1 cellular context compared by ENCODE assay signal in the genomic region with DNA sequence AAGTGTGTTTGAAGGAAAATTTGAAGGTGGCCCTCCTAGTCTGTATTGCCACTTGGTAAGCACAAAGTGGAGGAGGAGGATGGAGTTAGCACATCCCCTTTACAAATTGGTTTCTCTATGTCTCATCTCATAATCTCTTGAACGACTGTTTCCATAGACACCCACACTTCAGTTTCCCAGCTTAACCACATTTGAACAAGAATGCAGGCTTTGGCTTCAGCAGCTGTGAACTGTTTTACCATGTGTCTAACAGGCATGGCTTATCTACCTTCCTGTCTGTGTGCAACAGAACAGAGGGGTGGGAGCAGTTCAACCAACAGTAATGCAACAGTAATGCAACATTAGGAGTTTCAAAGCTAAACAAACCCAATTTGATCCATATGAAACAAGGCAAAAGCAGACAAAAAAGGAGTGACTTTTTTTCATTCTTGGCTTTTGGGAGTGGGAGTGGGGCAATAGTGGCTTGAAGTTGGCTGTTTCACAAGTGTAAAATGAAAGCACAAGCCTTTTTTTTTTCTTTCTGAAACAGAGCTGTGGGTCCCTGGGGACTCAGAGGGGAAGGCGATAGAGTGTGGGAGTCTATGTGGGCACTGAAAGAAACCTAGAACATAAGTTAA.
TF ChIP-seq lines count a peak whose summit lies in the region.

No MANE protein-coding gene starts in this region.

TF ChIP-seq in GM12878, 131 proteins besides CTCF, POLR2A, EP300 and RAD21 (continued from another document and continues in another):
- TF ChIP-seq ZBTB40 (IDR thresholded peaks at IDR 0.05; ENCODE audit: borderline replicate concordance) (no peak), STAT3 (IDR thresholded peaks at IDR 0.05; ENCODE audit: low read depth, low read length) (no peak), MXI1 (IDR thresholded peaks at IDR 0.05; ENCODE audit: low read depth, low read length) (0 out of 2 replicates have a peak, but pooled peaks have one; percentile 41), SMAD1 (IDR thresholded peaks at IDR 0.05; ENCODE audit: low read depth, partially characterized antibody) (no peak), NFYA (IDR thresholded peaks at IDR 0.05; ENCODE audit: borderline replicate concordance, low read depth, low read length) (no peak), CEBPZ (IDR thresholded peaks at IDR 0.05; ENCODE audit: low read depth, low read length) (no peak), CHD2 (IDR thresholded peaks at IDR 0.05; ENCODE audit: borderline replicate concordance, low read depth, low read length) (peak; percentile 31; the same call in 1 of the 2 replicates), RUNX3 (IDR thresholded peaks at IDR 0.05; ENCODE audit: low read length) (peak; percentile 95), CEBPB (IDR thresholded peaks at IDR 0.05; ENCODE audit: borderline replicate concordance in 1 of 2, low read depth in 2 of 2, low read length in 2 of 2) (no peak), ZBTB11 (CRISPR knock-in tag; IDR thresholded peaks at IDR 0.05) (no peak), MLLT1 (IDR thresholded peaks at IDR 0.05) (peak; percentile 73), NRF1 (conservative IDR thresholded peaks at IDR 0.05; ENCODE audit: low read depth, low read length) (no peak), IRF4 (IDR thresholded peaks at IDR 0.05; ENCODE audit: low read depth, low read length) (peak; percentile 4), POLR2AphosphoS2 (IDR thresholded peaks at IDR 0.05; ENCODE audit: low read depth, low read length) (no peak), SKIL (IDR thresholded peaks at IDR 0.05; ENCODE audit: low read depth, poor library complexity, severe bottlenecking) (peak; percentile 90), E4F1 (IDR thresholded peaks at IDR 0.05; ENCODE audit: borderline replicate concordance, partially characterized antibody) (no peak), BCL11A (IDR thresholded peaks at IDR 0.05; ENCODE audit: low read depth, low read length) (peak; percentile 79), MTA3 (IDR thresholded peaks at IDR 0.05; ENCODE audit: borderline replicate concordance, low read length) (no peak), MYB (IDR thresholded peaks at IDR 0.05; ENCODE audit: borderline replicate concordance, low read depth, low read length) (no peak), FOXK2 (IDR thresholded peaks at IDR 0.05) (no peak), YY1 (IDR thresholded peaks at IDR 0.05; ENCODE audit: low read depth, low read length) (0 out of 2 replicates have a peak, but pooled peaks have one; percentile 6)
- TF ChIP-seq, protein P1, sequence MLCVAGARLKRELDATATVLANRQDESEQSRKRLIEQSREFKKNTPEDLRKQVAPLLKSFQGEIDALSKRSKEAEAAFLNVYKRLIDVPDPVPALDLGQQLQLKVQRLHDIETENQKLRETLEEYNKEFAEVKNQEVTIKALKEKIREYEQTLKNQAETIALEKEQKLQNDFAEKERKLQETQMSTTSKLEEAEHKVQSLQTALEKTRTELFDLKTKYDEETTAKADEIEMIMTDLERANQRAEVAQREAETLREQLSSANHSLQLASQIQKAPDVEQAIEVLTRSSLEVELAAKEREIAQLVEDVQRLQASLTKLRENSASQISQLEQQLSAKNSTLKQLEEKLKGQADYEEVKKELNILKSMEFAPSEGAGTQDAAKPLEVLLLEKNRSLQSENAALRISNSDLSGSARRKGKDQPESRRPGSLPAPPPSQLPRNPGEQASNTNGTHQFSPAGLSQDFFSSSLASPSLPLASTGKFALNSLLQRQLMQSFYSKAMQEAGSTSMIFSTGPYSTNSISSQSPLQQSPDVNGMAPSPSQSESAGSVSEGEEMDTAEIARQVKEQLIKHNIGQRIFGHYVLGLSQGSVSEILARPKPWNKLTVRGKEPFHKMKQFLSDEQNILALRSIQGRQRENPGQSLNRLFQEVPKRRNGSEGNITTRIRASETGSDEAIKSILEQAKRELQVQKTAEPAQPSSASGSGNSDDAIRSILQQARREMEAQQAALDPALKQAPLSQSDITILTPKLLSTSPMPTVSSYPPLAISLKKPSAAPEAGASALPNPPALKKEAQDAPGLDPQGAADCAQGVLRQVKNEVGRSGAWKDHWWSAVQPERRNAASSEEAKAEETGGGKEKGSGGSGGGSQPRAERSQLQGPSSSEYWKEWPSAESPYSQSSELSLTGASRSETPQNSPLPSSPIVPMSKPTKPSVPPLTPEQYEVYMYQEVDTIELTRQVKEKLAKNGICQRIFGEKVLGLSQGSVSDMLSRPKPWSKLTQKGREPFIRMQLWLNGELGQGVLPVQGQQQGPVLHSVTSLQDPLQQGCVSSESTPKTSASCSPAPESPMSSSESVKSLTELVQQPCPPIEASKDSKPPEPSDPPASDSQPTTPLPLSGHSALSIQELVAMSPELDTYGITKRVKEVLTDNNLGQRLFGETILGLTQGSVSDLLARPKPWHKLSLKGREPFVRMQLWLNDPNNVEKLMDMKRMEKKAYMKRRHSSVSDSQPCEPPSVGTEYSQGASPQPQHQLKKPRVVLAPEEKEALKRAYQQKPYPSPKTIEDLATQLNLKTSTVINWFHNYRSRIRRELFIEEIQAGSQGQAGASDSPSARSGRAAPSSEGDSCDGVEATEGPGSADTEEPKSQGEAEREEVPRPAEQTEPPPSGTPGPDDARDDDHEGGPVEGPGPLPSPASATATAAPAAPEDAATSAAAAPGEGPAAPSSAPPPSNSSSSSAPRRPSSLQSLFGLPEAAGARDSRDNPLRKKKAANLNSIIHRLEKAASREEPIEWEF (IDR thresholded peaks at IDR 0.05; ENCODE audit: insufficient replicate concordance, low read depth, low read length): peak; percentile 83
- TF ChIP-seq, protein P2, sequence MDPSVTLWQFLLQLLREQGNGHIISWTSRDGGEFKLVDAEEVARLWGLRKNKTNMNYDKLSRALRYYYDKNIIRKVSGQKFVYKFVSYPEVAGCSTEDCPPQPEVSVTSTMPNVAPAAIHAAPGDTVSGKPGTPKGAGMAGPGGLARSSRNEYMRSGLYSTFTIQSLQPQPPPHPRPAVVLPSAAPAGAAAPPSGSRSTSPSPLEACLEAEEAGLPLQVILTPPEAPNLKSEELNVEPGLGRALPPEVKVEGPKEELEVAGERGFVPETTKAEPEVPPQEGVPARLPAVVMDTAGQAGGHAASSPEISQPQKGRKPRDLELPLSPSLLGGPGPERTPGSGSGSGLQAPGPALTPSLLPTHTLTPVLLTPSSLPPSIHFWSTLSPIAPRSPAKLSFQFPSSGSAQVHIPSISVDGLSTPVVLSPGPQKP (IDR thresholded peaks at IDR 0.05; ENCODE audit: low read depth, low read length): no peak
